In genomic region chr4:6942238-6942800, GRCh38 we compare ENCODE assay signal across 8 cellular contexts. TPM values are rescaled to one million over a fixed set of nuclear protein-coding genes. Genes with fewer than 3 reads are reported as not detected.
DNase-seq lines count a peak whose midpoint lies in the region; ATAC-seq and TF ChIP-seq lines count a peak whose summit lies in the region.

No MANE protein-coding gene starts in this region.

- intact Hi-C loops in dendritic cell treated with granulocyte-macrophage colony-stimulating factor and Interleukin-4, amounts not matched to agents 40 ng/mL and 50 ng/mL, for 4 days (cut with micrococcal nuclease): loop anchor here (2.0 kb wide), 1 partner anchor 16 kb away; no protein-coding TSS in a partner anchor
- intact Hi-C loops in left colon (cut with DNase I, micrococcal nuclease): no loop called here

- H3K9me3 Mint-ChIP-seq in dendritic cell treated with granulocyte-macrophage colony-stimulating factor and Interleukin-4, amounts not matched to agents 40 ng/mL and 50 ng/mL, for 4 days: no peaks in the 10 kb centered on the region
- H3K9me3 Mint-ChIP-seq in type B pancreatic cell: no peaks in the 10 kb centered on the region

- H3K9me3 ChIP-seq in T-helper 17 cell (ENCODE audit: control insufficient read depth, low read length, poor library complexity, severe bottlenecking): no peaks in the 10 kb centered on the region

- no peaks in the 10 kb centered on the region for H3K27me3 Mint-ChIP-seq in T-helper 17 cell
- H3K27me3 Mint-ChIP-seq in dendritic cell treated with granulocyte-macrophage colony-stimulating factor and Interleukin-4, amounts not matched to agents 40 ng/mL and 50 ng/mL, for 4 days: no peaks in the 10 kb centered on the region
- no peaks in the 10 kb centered on the region for H3K27me3 Mint-ChIP-seq in type B pancreatic cell

- H3K36me3 Mint-ChIP-seq in T-helper 17 cell (ENCODE audit: low read depth) (peaks cover 4% of the 10 kb centered on the region), type B pancreatic cell (no peaks in the 10 kb centered on the region)
- H3K36me3 Mint-ChIP-seq in dendritic cell treated with granulocyte-macrophage colony-stimulating factor and Interleukin-4, amounts not matched to agents 40 ng/mL and 50 ng/mL, for 4 days (ENCODE audit: low read depth): peaks cover 68% of the 10 kb centered on the region

- DNase-seq in AG20443 (ENCODE audit: low spot score) (peak; percentile 91), T-helper 17 cell (peak in 2 of 3 donors; percentile 23 to 30), midbrain (lab: John Stamatoyannopoulos, UW) (peak; percentile 14), type B pancreatic cell (ENCODE audit: extremely low spot score, unreplicated experiment) (no peak), left colon (no peak)

- no peak for TF ChIP-seq CTCF in type B pancreatic cell (conservative IDR thresholded peaks at IDR 0.05)

- H3K4me3 Mint-ChIP-seq in T-helper 17 cell: peak overlapping the region; percentile 89
- H3K4me3 Mint-ChIP-seq in dendritic cell treated with granulocyte-macrophage colony-stimulating factor and Interleukin-4, amounts not matched to agents 40 ng/mL and 50 ng/mL, for 4 days: peak overlapping the region; percentile 71
- peak overlapping the region; percentile 77 for H3K4me3 Mint-ChIP-seq in type B pancreatic cell

- peak overlapping the region; percentile 96 for H3K27ac Mint-ChIP-seq in T-helper 17 cell
- peak overlapping the region; percentile 94 for H3K27ac Mint-ChIP-seq in dendritic cell treated with granulocyte-macrophage colony-stimulating factor and Interleukin-4, amounts not matched to agents 40 ng/mL and 50 ng/mL, for 4 days
- peak overlapping the region; percentile 94 for H3K27ac Mint-ChIP-seq in type B pancreatic cell

- ATAC-seq in GM19372 (IDR thresholded peaks at IDR 0.05; ENCODE audit: low read depth, unreplicated experiment): peak; percentile 55
- ATAC-seq in HG03460 (IDR thresholded peaks at IDR 0.05; ENCODE audit: unreplicated experiment): peak; percentile 58
- peak; percentile 85 for ATAC-seq in T-helper 17 cell
- ATAC-seq in left colon: no peak

- H3K4me1 Mint-ChIP-seq in T-helper 17 cell (peaks cover 54% of the 10 kb centered on the region), type B pancreatic cell (ENCODE audit: unreplicated experiment) (peaks cover 39% of the 10 kb centered on the region)
- peaks cover 79% of the 10 kb centered on the region for H3K4me1 Mint-ChIP-seq in dendritic cell treated with granulocyte-macrophage colony-stimulating factor and Interleukin-4, amounts not matched to agents 40 ng/mL and 50 ng/mL, for 4 days (ENCODE audit: low read depth)

RNA-seq across cellular contexts. Expression of gene TBC1D14, which starts 32.7 kb away (rescaled TPM):
- total RNA-seq in T-helper 17 cell (10 to 100 TPM; 49.1 to 55.2 TPM), type B pancreatic cell (ENCODE audit: low replicate concordance) (55.9 and 56.9 TPM in 2 replicates), left colon (10 to 100 TPM; 53.1 to 56.6 TPM)

Comparison
In these comparisons a context has a peak if more than half of its experiments do, and no peak if none do; other contexts are left out.
1. DNase-seq: peak in AG20443 (single experiment), T-helper 17 cell (2 of 3) and midbrain (single experiment); none in type B pancreatic cell (single experiment) and left colon (0 of 2).
2. Peak in every context shown above with its lines, with median percentiles within 50 percentile points of each other: H3K27ac Mint-ChIP-seq and H3K4me3 Mint-ChIP-seq.